In the genomic region with DNA sequence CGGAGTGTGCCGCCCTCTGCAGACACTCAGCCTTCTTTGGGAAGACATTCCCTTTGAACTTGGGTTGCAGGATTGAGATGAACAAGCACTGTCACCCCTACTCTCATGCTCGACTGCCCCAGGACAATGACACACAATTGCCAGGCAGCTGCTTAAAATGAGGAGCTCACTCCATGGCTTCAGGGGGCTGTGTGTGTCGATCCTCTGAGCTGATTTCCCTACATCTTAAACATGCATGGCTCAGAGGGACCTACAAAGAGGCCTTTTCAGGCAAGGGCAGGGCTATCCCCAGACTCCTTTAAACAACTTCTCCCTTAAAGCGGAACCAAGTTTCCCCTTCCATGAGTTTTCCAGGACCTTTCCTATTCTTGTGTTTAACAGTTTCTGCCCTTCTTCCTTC, we compare ENCODE assay signal across 17 cellular contexts.
DNase-seq lines count a peak whose midpoint lies in the region; ATAC-seq, FAIRE-seq and TF ChIP-seq lines count a peak whose summit lies in the region.
"Had no signal": no experiment of that assay in that cellular context is flagged by ENCODE, and none has a peak within 500 bp of the region (broad histone marks: within the 10 kb centered on the region; RNA-seq: fewer than 3 reads in every experiment).

No MANE protein-coding gene starts in this region.

- H3K9me3 ChIP-seq in left ventricle myocardium inferior (replicated peaks) (no peaks in the 10 kb centered on the region), kidney (ENCODE audit: control insufficient read depth in 1 of 2, low read length in 2 of 2) (no peaks in the 10 kb centered on the region), uterus (no peaks in the 10 kb centered on the region)
- H3K9me3 ChIP-seq: Caco-2, mucosa of descending colon, right lobe of liver had no signal

- H3K27me3 Mint-ChIP-seq in stimulated activated naive CD8-positive, alpha-beta T cell treated with anti-CD3 and anti-CD28 coated beads, Interleukin-15, amount 100 ng/mL, for 72 hours: peaks cover 63% of the 10 kb centered on the region
- H3K27me3 Mint-ChIP-seq in natural killer cell treated with Interleukin-12 subunit alpha and Interleukin-12 subunit beta and Interleukin-15 and Interleukin-18, amount 100 ng/mL, for 72 hours: peaks cover 30 to 54% of the 10 kb centered on the region in 2 donors

- H3K9ac ChIP-seq in kidney (ENCODE audit: low read length in 2 of 2) (no peak overlapping the region), rectal smooth muscle tissue (ENCODE audit: low read length) (no peak overlapping the region)

- H3K27me3 ChIP-seq in left ventricle myocardium inferior (ENCODE audit: low read depth) (no peaks in the 10 kb centered on the region), rectal smooth muscle tissue (ENCODE audit: control insufficient read depth, insufficient read depth, low read length) (no peaks in the 10 kb centered on the region), uterus (no peaks in the 10 kb centered on the region)
- H3K27me3 ChIP-seq: right lobe of liver had no signal

- no peak for TF ChIP-seq CTCF in left ventricle myocardium inferior (IDR thresholded peaks at IDR 0.05; ENCODE audit: borderline replicate concordance)
- no peak for TF ChIP-seq CTCF in kidney (IDR thresholded peaks at IDR 0.05; ENCODE audit: borderline replicate concordance, extremely low read depth, insufficient read depth)
- TF ChIP-seq CTCF in uterus (IDR thresholded peaks at IDR 0.05): no peak

- peaks cover 16% of the 10 kb centered on the region for H3K4me1 Mint-ChIP-seq in stimulated activated naive CD8-positive, alpha-beta T cell treated with anti-CD3 and anti-CD28 coated beads, Interleukin-15, amount 100 ng/mL, for 72 hours
- peaks cover 2 to 10% of the 10 kb centered on the region in 2 donors for H3K4me1 Mint-ChIP-seq in natural killer cell treated with Interleukin-12 subunit alpha and Interleukin-12 subunit beta and Interleukin-15 and Interleukin-18, amount 100 ng/mL, for 72 hours (ENCODE audit: low read depth in 2 of 2)

- H3K4me1 ChIP-seq in left ventricle myocardium inferior (peaks cover 51% of the 10 kb centered on the region), kidney (ENCODE audit: control insufficient read depth in 1 of 2, insufficient read depth in 1 of 2, low read depth in 1 of 2, low read length in 2 of 2) (peaks cover 0 to 17% of the 10 kb centered on the region in 2 donors), rectal smooth muscle tissue (ENCODE audit: control insufficient read depth, insufficient read depth, low read length) (peaks cover 59% of the 10 kb centered on the region), uterus (peaks cover 3 to 11% of the 10 kb centered on the region in 2 donors)

- H3K27ac ChIP-seq in left ventricle myocardium inferior (replicated peaks) (peak overlapping the region; percentile 64), kidney (ENCODE audit: low read depth in 2 of 2, low read length in 2 of 2) (peak overlapping the region; percentile 23 to 76), rectal smooth muscle tissue (ENCODE audit: low read depth, low read length) (peak overlapping the region; percentile 92), uterus (peak overlapping the region; percentile 52 to 79)
- H3K27ac ChIP-seq: right lobe of liver had no signal

- H3K36me3 ChIP-seq in left ventricle myocardium inferior (no peaks in the 10 kb centered on the region), kidney (ENCODE audit: control insufficient read depth in 1 of 2, insufficient read depth in 2 of 2, low read length in 2 of 2) (no peaks in the 10 kb centered on the region), rectal smooth muscle tissue (ENCODE audit: control insufficient read depth, insufficient read depth, low read length) (no peaks in the 10 kb centered on the region), uterus (no peaks in the 10 kb centered on the region)
- H3K36me3 ChIP-seq: right lobe of liver had no signal

- H3K9me3 Mint-ChIP-seq in stimulated activated naive CD8-positive, alpha-beta T cell treated with anti-CD3 and anti-CD28 coated beads, Interleukin-15, amount 100 ng/mL, for 72 hours: no peaks in the 10 kb centered on the region
- no peaks in the 10 kb centered on the region for H3K9me3 Mint-ChIP-seq in natural killer cell treated with Interleukin-12 subunit alpha and Interleukin-12 subunit beta and Interleukin-15 and Interleukin-18, amount 100 ng/mL, for 72 hours
- H3K9me3 Mint-ChIP-seq: activated T-helper 1 cell treated with anti-CD3 and anti-CD28 coated beads, Interleukin-12 subunit alpha, Interleukin-12 subunit beta, Interleukin-2, Interleukin-4 antibody, amounts not matched to agents 30 ng/mL and 10 ng/mL and 1 ng/mL, durations not matched to agents 14 hours and 24 hours and 36 hours had no signal

- H3K4me3 Mint-ChIP-seq in stimulated activated naive CD8-positive, alpha-beta T cell treated with anti-CD3 and anti-CD28 coated beads, Interleukin-15, amount 100 ng/mL, for 72 hours: no peak overlapping the region
- no peak overlapping the region for H3K4me3 Mint-ChIP-seq in natural killer cell treated with Interleukin-12 subunit alpha and Interleukin-12 subunit beta and Interleukin-15 and Interleukin-18, amount 100 ng/mL, for 72 hours
- H3K4me3 Mint-ChIP-seq: activated T-helper 1 cell treated with anti-CD3 and anti-CD28 coated beads, Interleukin-12 subunit alpha, Interleukin-12 subunit beta, Interleukin-2, Interleukin-4 antibody, amounts not matched to agents 30 ng/mL and 10 ng/mL and 1 ng/mL, durations not matched to agents 14 hours and 24 hours and 36 hours had no signal

- DNase-seq in left ventricle myocardium inferior: no peak
- no peak for DNase-seq in cardiac septum (ENCODE audit: low spot score)
- DNase-seq in kidney: no peak
- no peak for DNase-seq in uterus
- no peak for DNase-seq in posterior cingulate gyrus
- DNase-seq in stimulated activated naive CD8-positive, alpha-beta T cell treated with anti-CD3 and anti-CD28 coated beads, Interleukin-15, amount 100 ng/mL, for 72 hours: no peak
- DNase-seq in natural killer cell treated with Interleukin-12 subunit alpha and Interleukin-12 subunit beta and Interleukin-15 and Interleukin-18, amount 100 ng/mL, for 72 hours (ENCODE audit: low spot score): no peak
- DNase-seq: ACHN; activated CD4-positive, CD25-positive, alpha-beta regulatory T cell treated with anti-CD3 and anti-CD28 coated beads, Interleukin-2, amount 50 U/mL, for 72 hours; Caco-2; MM.1S; mucosa of descending colon; NCI-H2171 treated with DMSO at 0.1 percent for 48 hours; right lobe of liver had no signal

- intact Hi-C loops in left ventricle myocardium inferior (cut with micrococcal nuclease): loop anchor here (5.0 kb wide), 3 partner anchors 98 to 243 kb away; no protein-coding TSS in a partner anchor
- intact Hi-C loops in cardiac septum (cut with DNase I): loop anchor here (5.0 to 10.0 kb wide), 2 partner anchors 318 to 690 kb away; a partner anchor contains a TSS
- intact Hi-C loops in kidney (cut with DNase I): loop anchor here (5.0 kb wide), 1 partner anchor 238 kb away; no protein-coding TSS in a partner anchor
- intact Hi-C loops in uterus (cut with DNase I; ENCODE audit: low total_unique reads): loop anchor here (10.0 kb wide), 1 partner anchor 100 kb away; no protein-coding TSS in a partner anchor
- intact Hi-C loops in posterior cingulate gyrus (cut with DNase I): loop anchor here (5.0 kb wide), 2 partner anchors 228 to 318 kb away; a partner anchor contains a TSS

- no peak for ATAC-seq in stimulated activated naive CD8-positive, alpha-beta T cell treated with anti-CD3 and anti-CD28 coated beads, Interleukin-15, amount 100 ng/mL, for 72 hours
- no peak for ATAC-seq in natural killer cell treated with Interleukin-12 subunit alpha and Interleukin-12 subunit beta and Interleukin-15 and Interleukin-18, amount 100 ng/mL, for 72 hours

- TF ChIP-seq POLR2A in uterus (IDR thresholded peaks at IDR 0.05): no peak

- H3K4me3 ChIP-seq in left ventricle myocardium inferior (peak overlapping the region; percentile 6), kidney (ENCODE audit: low read length in 2 of 2) (no peak overlapping the region), rectal smooth muscle tissue (ENCODE audit: low read length) (no peak overlapping the region), uterus (no peak overlapping the region)
- H3K4me3 ChIP-seq: mucosa of descending colon, right lobe of liver had no signal

- FAIRE-seq in kidney (lab: Jason Lieb, UNC): no peak
- FAIRE-seq: urothelium cell line had no signal

- no peak overlapping the region for H3K27ac Mint-ChIP-seq in stimulated activated naive CD8-positive, alpha-beta T cell treated with anti-CD3 and anti-CD28 coated beads, Interleukin-15, amount 100 ng/mL, for 72 hours
- H3K27ac Mint-ChIP-seq in natural killer cell treated with Interleukin-12 subunit alpha and Interleukin-12 subunit beta and Interleukin-15 and Interleukin-18, amount 100 ng/mL, for 72 hours: no peak overlapping the region
- H3K27ac Mint-ChIP-seq: activated T-helper 1 cell treated with anti-CD3 and anti-CD28 coated beads, Interleukin-12 subunit alpha, Interleukin-12 subunit beta, Interleukin-2, Interleukin-4 antibody, amounts not matched to agents 30 ng/mL and 10 ng/mL and 1 ng/mL, durations not matched to agents 14 hours and 24 hours and 36 hours had no signal

- H3K36me3 Mint-ChIP-seq in natural killer cell treated with Interleukin-12 subunit alpha and Interleukin-12 subunit beta and Interleukin-15 and Interleukin-18, amount 100 ng/mL, for 72 hours: no peaks in the 10 kb centered on the region
